Comparison of ENCODE assay signal across 25 cellular contexts in genomic region chr7:45865594-45866410, GRCh38. TPM values are rescaled to one million over a fixed set of nuclear protein-coding genes. Genes with fewer than 3 reads are reported as not detected.
A peak's percentile ranks its signal among the peaks of the same experiment; 100 is the strongest.
DNase-seq lines count a peak whose midpoint lies in the region; ATAC-seq and TF ChIP-seq lines count a peak whose summit lies in the region.
"Had no signal": no experiment of that assay in that cellular context is flagged by ENCODE, and none has a peak within 500 bp of the region (broad histone marks: within the 10 kb centered on the region; RNA-seq: fewer than 3 reads in every experiment).

No MANE protein-coding gene starts in this region.

- H3K27me3 Mint-ChIP-seq in HFFc6 (ENCODE audit: insufficient read depth) = peaks cover 20% of the 10 kb centered on the region
- peaks cover 32% of the 10 kb centered on the region for H3K27me3 Mint-ChIP-seq in stimulated activated memory B cell treated with anti-CD40 and anti-IgM and Interleukin-4, amounts not matched to agents 10 μg/mL and 1 μg/mL and 100 μg/mL, for 72 hours

- intact Hi-C loops in cardiac septum (cut with DNase I) (no loop called here), Right ventricle myocardium superior (cut with DNase I) (no loop called here)

- H3K9me3 Mint-ChIP-seq in HFFc6 = no peaks in the 10 kb centered on the region
- peaks cover 4% of the 10 kb centered on the region for H3K9me3 Mint-ChIP-seq in stimulated activated memory B cell treated with anti-CD40 and anti-IgM and Interleukin-4, amounts not matched to agents 10 μg/mL and 1 μg/mL and 100 μg/mL, for 72 hours

- H3K27ac Mint-ChIP-seq in HFFc6 = no peak overlapping the region
- no peak overlapping the region for H3K27ac Mint-ChIP-seq in stimulated activated memory B cell treated with anti-CD40 and anti-IgM and Interleukin-4, amounts not matched to agents 10 μg/mL and 1 μg/mL and 100 μg/mL, for 72 hours

- no peak for TF ChIP-seq CTCF in HFFc6 (IDR thresholded peaks at IDR 0.05)

- no peak overlapping the region for H3K4me3 Mint-ChIP-seq in HFFc6
- no peak overlapping the region for H3K4me3 Mint-ChIP-seq in stimulated activated memory B cell treated with anti-CD40 and anti-IgM and Interleukin-4, amounts not matched to agents 10 μg/mL and 1 μg/mL and 100 μg/mL, for 72 hours

- ATAC-seq in Right ventricle myocardium superior (ENCODE audit: poor library complexity) = no peak
- peak; percentile 4 for ATAC-seq in stimulated activated memory B cell treated with anti-CD40 and anti-IgM and Interleukin-4, amounts not matched to agents 10 μg/mL and 1 μg/mL and 100 μg/mL, for 72 hours

- H3K4me1 Mint-ChIP-seq in HFFc6 (ENCODE audit: low read depth) = peaks cover 14% of the 10 kb centered on the region
- H3K4me1 Mint-ChIP-seq in stimulated activated memory B cell treated with anti-CD40 and anti-IgM and Interleukin-4, amounts not matched to agents 10 μg/mL and 1 μg/mL and 100 μg/mL, for 72 hours = no peaks in the 10 kb centered on the region

- DNase-seq in cardiac septum (ENCODE audit: low spot score) (peak; percentile 64), Right ventricle myocardium superior (no peak), HFFc6 (peak; percentile 25), lung microvascular endothelial cell (ENCODE audit: low read depth in 2 of 2) (peak; percentile 12 to 28), NOMO-1 (lab: John Stamatoyannopoulos, UW; ENCODE audit: unreplicated experiment in 2 of 2) (no peak), NOMO-1 treated with dmso at 0.1 percent for 144 hours (lab: John Stamatoyannopoulos, UW; ENCODE audit: unreplicated experiment) (no peak), germinal center (ENCODE audit: low spot score) (no peak)
- DNase-seq: 8988T, ACHN, DMS153, KBM-7, NCI-H1417, NCI-H1694, NCI-H2029 treated with DMSO at 0.1 percent for 48 hours, NCI-H2227 treated with DMSO at 0.1 percent for 48 hours, NCI-H69, OCI-M1, SK-N-SH, SW 1271 had no signal

- peaks cover 5% of the 10 kb centered on the region; the same call in 1 of the 2 replicates for H3K36me3 Mint-ChIP-seq in HFFc6 (ENCODE audit: low read depth)
- H3K36me3 Mint-ChIP-seq in stimulated activated memory B cell treated with anti-CD40 and anti-IgM and Interleukin-4, amounts not matched to agents 10 μg/mL and 1 μg/mL and 100 μg/mL, for 72 hours = no peaks in the 10 kb centered on the region

RNA-seq across cellular contexts. Expression of gene CCDC201, which starts 7.1 kb away (rescaled TPM):
- total RNA-seq in cardiac septum = not detected
- total RNA-seq in Right ventricle myocardium superior = not detected
- not detected for total RNA-seq in HFFc6 (2021; fragmentation: NEBNext Ultra II Directional; extraction: Animal tissue kit (Norgen Biotek cat#: 25700))
- not detected in 2 replicates for total RNA-seq in lung microvascular endothelial cell
- total RNA-seq: Daoy, HT-29, LHCN-M2, MCF 10A, NCI-H460 had no signal

RNA-seq across cellular contexts. Expression of gene IGFBP1, which starts 22.5 kb away (rescaled TPM):
- not detected for total RNA-seq in cardiac septum
- not detected for total RNA-seq in Right ventricle myocardium superior
- not detected for total RNA-seq in HFFc6 (2021; fragmentation: NEBNext Ultra II Directional; extraction: Animal tissue kit (Norgen Biotek cat#: 25700))
- 0.20 TPM in 1 of 2 replicates, not detected in the other for total RNA-seq in lung microvascular endothelial cell
- total RNA-seq: HT-29, MCF 10A had no signal

RNA-seq across cellular contexts. Expression of gene IGFBP3, which starts 55.3 kb away (rescaled TPM):
- total RNA-seq in cardiac septum = 98.7 TPM
- 52.3 TPM for total RNA-seq in Right ventricle myocardium superior
- total RNA-seq in HFFc6 (2021; fragmentation: NEBNext Ultra II Directional; extraction: Animal tissue kit (Norgen Biotek cat#: 25700)) = 100 to 1,000 TPM; 797 to 983 (median 926) TPM
- 1.5 and 2.4 TPM in 2 replicates for total RNA-seq in lung microvascular endothelial cell
- total RNA-seq: HT-29 had no signal

Comparison
In these comparisons a context has a peak if more than half of its experiments do, and no peak if none do; other contexts are left out.
1. DNase-seq: peak in cardiac septum (single experiment), HFFc6 (single experiment) and lung microvascular endothelial cell (2 of 2); none in Right ventricle myocardium superior (single experiment), NOMO-1 (0 of 2), NOMO-1 treated with dmso at 0.1 percent for 144 hours (single experiment) and germinal center (single experiment).
2. RNA of gene IGFBP3, which starts 55.3 kb away (total RNA-seq): 797 to 983 TPM in HFFc6, 98.7 TPM in cardiac septum (single experiment) and 52.3 TPM in Right ventricle myocardium superior (single experiment); 1.5 to 2.4 TPM in lung microvascular endothelial cell; every median in the first group is over 10 times any median in the second.